10 cellular contexts compared by ENCODE assay signal in the genomic region with DNA sequence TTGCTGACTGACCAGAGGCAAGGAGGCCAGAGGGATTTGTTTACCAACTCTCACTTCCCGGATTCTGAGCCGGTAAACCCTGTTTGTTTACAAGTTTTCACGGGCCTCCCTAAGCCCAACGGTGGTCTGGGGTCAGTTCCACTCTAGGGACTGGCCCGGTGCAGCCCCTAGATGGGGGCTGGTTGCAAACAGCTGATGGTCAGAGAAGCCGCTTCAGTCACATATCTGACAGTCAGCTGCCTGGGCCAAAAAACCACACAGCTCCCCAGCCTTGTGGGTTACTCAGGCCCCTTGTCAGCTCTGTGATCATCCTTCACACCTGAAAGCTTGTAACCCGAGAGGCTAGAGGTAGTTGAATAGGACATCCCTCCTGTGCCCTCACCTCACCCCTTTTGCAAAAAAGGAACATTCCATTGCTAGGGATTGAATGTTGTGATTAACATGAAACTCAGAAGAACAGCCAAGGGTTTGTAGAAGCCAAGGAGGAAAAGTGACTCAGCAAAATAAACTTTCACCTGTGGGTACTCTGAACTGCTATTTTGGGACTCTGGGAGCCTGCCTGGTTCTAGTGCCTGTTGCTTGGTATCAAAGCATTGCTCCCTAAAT. TPM values are rescaled to one million over a fixed set of nuclear protein-coding genes. Genes with fewer than 3 reads are reported as not detected.
DNase-seq lines count a peak whose midpoint lies in the region; TF ChIP-seq lines count a peak whose summit lies in the region.
"Had no signal": no experiment of that assay in that cellular context is flagged by ENCODE, and none has a peak within 500 bp of the region (broad histone marks: within the 10 kb centered on the region; RNA-seq: fewer than 3 reads in every experiment).

No MANE protein-coding gene starts in this region.

- peak overlapping the region; percentile 36 for H3K27ac Mint-ChIP-seq in activated CD4-positive, alpha-beta memory T cell treated with anti-CD3 and anti-CD28 coated beads, Interleukin-2, amount 10 ng/mL, durations not matched to agents 7 days and 5 days
- no peak overlapping the region for H3K27ac Mint-ChIP-seq in activated CD4-positive, alpha-beta memory T cell treated with anti-CD3 and anti-CD28 coated beads for 36 hours
- H3K27ac Mint-ChIP-seq in type B pancreatic cell (peak overlapping the region; percentile 53), glutamatergic neuron (ENCODE audit: unreplicated experiment) (no peak overlapping the region)

- CTCF ChIA-PET in activated CD4-positive, alpha-beta memory T cell treated with anti-CD3 and anti-CD28 coated beads, Interleukin-2, amount 10 ng/mL, durations not matched to agents 7 days and 5 days (lab: Charles Lee) = interaction anchor here (0.9 to 1.0 kb wide), 3 partner anchors 10 to 146 kb away, joined by 3 to 4 read pairs (median 3); a partner anchor contains a TSS
- CTCF ChIA-PET in activated CD4-positive, alpha-beta memory T cell treated with anti-CD3 and anti-CD28 coated beads for 36 hours (lab: Charles Lee) = interaction anchor here (0.9 to 1.6 kb wide), 2 partner anchors 14 to 180 kb away, joined by 3 to 4 read pairs; a partner anchor contains a TSS

- POLR2A ChIA-PET in activated CD4-positive, alpha-beta memory T cell treated with anti-CD3 and anti-CD28 coated beads, Interleukin-2, amount 10 ng/mL, durations not matched to agents 7 days and 5 days (lab: Charles Lee) = interaction anchor here (0.9 to 1.4 kb wide), 4 partner anchors 10 to 416 kb away, joined by 3 to 5 read pairs (median 3); no protein-coding TSS in a partner anchor
- POLR2A ChIA-PET in activated CD4-positive, alpha-beta memory T cell treated with anti-CD3 and anti-CD28 coated beads for 36 hours (lab: Charles Lee) = interaction anchor here (0.8 to 1.2 kb wide), 2 partner anchors 16 to 147 kb away, joined by 3 to 4 read pairs; a partner anchor contains a TSS

- no peaks in the 10 kb centered on the region for H3K9me3 ChIP-seq in effector memory CD4-positive, alpha-beta T cell (ENCODE audit: control insufficient read depth, low read length)
- H3K9me3 ChIP-seq: prostate gland had no signal

- H3K4me1 Mint-ChIP-seq in activated CD4-positive, alpha-beta memory T cell treated with anti-CD3 and anti-CD28 coated beads, Interleukin-2, amount 10 ng/mL, durations not matched to agents 7 days and 5 days = peaks cover 33% of the 10 kb centered on the region
- peaks cover 29% of the 10 kb centered on the region for H3K4me1 Mint-ChIP-seq in activated CD4-positive, alpha-beta memory T cell treated with anti-CD3 and anti-CD28 coated beads for 36 hours (ENCODE audit: low read depth)
- H3K4me1 Mint-ChIP-seq in type B pancreatic cell (ENCODE audit: unreplicated experiment) (peaks cover 8% of the 10 kb centered on the region), glutamatergic neuron (ENCODE audit: low read depth, unreplicated experiment) (peaks cover 6% of the 10 kb centered on the region)

- H3K4me3 Mint-ChIP-seq in activated CD4-positive, alpha-beta memory T cell treated with anti-CD3 and anti-CD28 coated beads, Interleukin-2, amount 10 ng/mL, durations not matched to agents 7 days and 5 days = no peak overlapping the region
- H3K4me3 Mint-ChIP-seq in activated CD4-positive, alpha-beta memory T cell treated with anti-CD3 and anti-CD28 coated beads for 36 hours = no peak overlapping the region
- no peak overlapping the region for H3K4me3 Mint-ChIP-seq in type B pancreatic cell
- H3K4me3 Mint-ChIP-seq in glutamatergic neuron (ENCODE audit: unreplicated experiment) = no peak overlapping the region

- no peak for TF ChIP-seq CTCF in VCaP (conservative IDR thresholded peaks at IDR 0.05)
- TF ChIP-seq CTCF in type B pancreatic cell (conservative IDR thresholded peaks at IDR 0.05) = no peak
- no peak for TF ChIP-seq CTCF in glutamatergic neuron (IDR thresholded peaks at IDR 0.05; ENCODE audit: partially characterized antibody, unreplicated experiment)

- H3K4me1 ChIP-seq in effector memory CD4-positive, alpha-beta T cell (ENCODE audit: control insufficient read depth, insufficient read depth, low read length, poor library complexity, severe bottlenecking) = peaks cover under 1% of the 10 kb centered on the region

- no peak for DNase-seq in activated CD4-positive, alpha-beta memory T cell treated with anti-CD3 and anti-CD28 coated beads, Interleukin-2, amount 10 ng/mL, durations not matched to agents 7 days and 5 days
- DNase-seq in activated CD4-positive, alpha-beta memory T cell treated with anti-CD3 and anti-CD28 coated beads for 36 hours = no peak
- DNase-seq in iPS DF 4.7 (ENCODE audit: extremely low read depth, low spot score) (peak; percentile 88), type B pancreatic cell (ENCODE audit: extremely low spot score, unreplicated experiment) (peak; percentile 53), glutamatergic neuron (no peak)
- DNase-seq in effector memory CD4-positive, alpha-beta T cell = no peak
- no peak for DNase-seq in stimulated activated CD4-positive, alpha-beta T cell treated with anti-CD3 and anti-CD28 coated beads, Interleukin-4, amount 100 ng/mL, for 1 hour
- DNase-seq: NCI-H2107 had no signal

- H3K36me3 ChIP-seq in effector memory CD4-positive, alpha-beta T cell (ENCODE audit: control insufficient read depth, insufficient read depth, low read length) = no peaks in the 10 kb centered on the region
- H3K36me3 ChIP-seq: prostate gland had no signal

- no peak overlapping the region for H3K4me3 ChIP-seq in effector memory CD4-positive, alpha-beta T cell (ENCODE audit: insufficient read depth, low read depth, low read length, poor library complexity, severe bottlenecking)
- H3K4me3 ChIP-seq: prostate gland had no signal

- H3K27ac ChIP-seq in VCaP = peak overlapping the region; percentile 3; the same call in 1 of the 2 replicates
- H3K27ac ChIP-seq in effector memory CD4-positive, alpha-beta T cell (ENCODE audit: insufficient read depth, low read length, poor library complexity, severe bottlenecking) = no peak overlapping the region

- no peaks in the 10 kb centered on the region for H3K36me3 Mint-ChIP-seq in activated CD4-positive, alpha-beta memory T cell treated with anti-CD3 and anti-CD28 coated beads, Interleukin-2, amount 10 ng/mL, durations not matched to agents 7 days and 5 days (ENCODE audit: low read depth)
- H3K36me3 Mint-ChIP-seq in activated CD4-positive, alpha-beta memory T cell treated with anti-CD3 and anti-CD28 coated beads for 36 hours = no peaks in the 10 kb centered on the region
- H3K36me3 Mint-ChIP-seq in type B pancreatic cell (no peaks in the 10 kb centered on the region), glutamatergic neuron (ENCODE audit: unreplicated experiment) (no peaks in the 10 kb centered on the region)

- H3K27me3 Mint-ChIP-seq in activated CD4-positive, alpha-beta memory T cell treated with anti-CD3 and anti-CD28 coated beads, Interleukin-2, amount 10 ng/mL, durations not matched to agents 7 days and 5 days = no peaks in the 10 kb centered on the region
- H3K27me3 Mint-ChIP-seq in activated CD4-positive, alpha-beta memory T cell treated with anti-CD3 and anti-CD28 coated beads for 36 hours = no peaks in the 10 kb centered on the region
- H3K27me3 Mint-ChIP-seq in type B pancreatic cell = no peaks in the 10 kb centered on the region
- H3K27me3 Mint-ChIP-seq in glutamatergic neuron (ENCODE audit: unreplicated experiment) = no peaks in the 10 kb centered on the region

- H3K27me3 ChIP-seq in effector memory CD4-positive, alpha-beta T cell (replicated peaks; ENCODE audit: control insufficient read depth, insufficient read depth, low read length, poor library complexity, severe bottlenecking) = no peaks in the 10 kb centered on the region

- no peaks in the 10 kb centered on the region for H3K9me3 Mint-ChIP-seq in activated CD4-positive, alpha-beta memory T cell treated with anti-CD3 and anti-CD28 coated beads, Interleukin-2, amount 10 ng/mL, durations not matched to agents 7 days and 5 days
- no peaks in the 10 kb centered on the region for H3K9me3 Mint-ChIP-seq in activated CD4-positive, alpha-beta memory T cell treated with anti-CD3 and anti-CD28 coated beads for 36 hours
- no peaks in the 10 kb centered on the region for H3K9me3 Mint-ChIP-seq in type B pancreatic cell
- peaks cover 3% of the 10 kb centered on the region for H3K9me3 Mint-ChIP-seq in glutamatergic neuron (ENCODE audit: unreplicated experiment)

- intact Hi-C loops in activated CD4-positive, alpha-beta memory T cell treated with anti-CD3 and anti-CD28 coated beads for 36 hours (cut with micrococcal nuclease) = no loop called here

RNA-seq across cellular contexts. Expression of a gene that starts 40.4 kb away (rescaled TPM):
- total RNA-seq in activated CD4-positive, alpha-beta memory T cell treated with anti-CD3 and anti-CD28 coated beads, Interleukin-2, amount 10 ng/mL, durations not matched to agents 7 days and 5 days = 10 to 100 TPM; 55.3 to 57.7 TPM
- total RNA-seq in activated CD4-positive, alpha-beta memory T cell treated with anti-CD3 and anti-CD28 coated beads for 36 hours = 10 to 100 TPM; 56.8 to 61.1 TPM
- total RNA-seq in type B pancreatic cell (ENCODE audit: low replicate concordance) (56.9 and 67.5 TPM in 2 replicates), glutamatergic neuron (ENCODE audit: unreplicated experiment) (34.9 TPM)

RNA-seq across cellular contexts. Expression of a gene that starts 56.3 kb away (rescaled TPM):
- total RNA-seq in activated CD4-positive, alpha-beta memory T cell treated with anti-CD3 and anti-CD28 coated beads, Interleukin-2, amount 10 ng/mL, durations not matched to agents 7 days and 5 days = 10 to 100 TPM; 29.3 to 29.6 TPM
- total RNA-seq in activated CD4-positive, alpha-beta memory T cell treated with anti-CD3 and anti-CD28 coated beads for 36 hours = 10 to 100 TPM; 30.8 to 31.4 TPM
- 27.5 and 37.2 TPM in 2 replicates for total RNA-seq in type B pancreatic cell (ENCODE audit: low replicate concordance)
- total RNA-seq in glutamatergic neuron (ENCODE audit: unreplicated experiment) = 23.8 TPM

Comparison
In these comparisons a context has a peak if more than half of its experiments do, and no peak if none do; other contexts are left out.
1. H3K27ac Mint-ChIP-seq: peak in activated CD4-positive, alpha-beta memory T cell treated with anti-CD3 and anti-CD28 coated beads, Interleukin-2, amount 10 ng/mL, durations not matched to agents 7 days and 5 days (single experiment) and type B pancreatic cell (single experiment); none in activated CD4-positive, alpha-beta memory T cell treated with anti-CD3 and anti-CD28 coated beads for 36 hours (single experiment) and glutamatergic neuron (single experiment).
2. DNase-seq: peak in iPS DF 4.7 (single experiment) and type B pancreatic cell (single experiment); none in activated CD4-positive, alpha-beta memory T cell treated with anti-CD3 and anti-CD28 coated beads, Interleukin-2, amount 10 ng/mL, durations not matched to agents 7 days and 5 days (single experiment), activated CD4-positive, alpha-beta memory T cell treated with anti-CD3 and anti-CD28 coated beads for 36 hours (single experiment), effector memory CD4-positive, alpha-beta T cell (0 of 3), glutamatergic neuron (single experiment) and stimulated activated CD4-positive, alpha-beta T cell treated with anti-CD3 and anti-CD28 coated beads, Interleukin-4, amount 100 ng/mL, for 1 hour (single experiment).